In the genomic region with DNA sequence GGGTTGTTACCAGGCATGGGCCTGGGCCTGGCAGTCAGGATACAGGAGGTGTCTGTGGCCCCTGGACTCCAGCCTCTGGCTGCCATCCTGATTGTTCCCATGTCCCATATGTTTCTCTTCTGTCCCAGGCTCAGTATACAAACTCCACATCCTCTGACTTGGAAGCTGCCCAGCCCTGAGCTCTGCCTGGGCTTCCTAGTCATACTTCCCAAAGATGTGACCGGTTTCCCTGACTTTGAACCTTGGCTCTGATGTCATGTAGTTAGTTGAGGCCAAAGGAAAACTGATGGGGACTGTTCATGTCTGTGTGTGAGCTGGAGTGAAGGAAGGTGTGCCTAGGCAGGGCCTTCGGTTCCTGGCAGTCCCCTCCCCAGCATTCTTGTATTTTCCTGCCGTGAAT, we compare ENCODE assay signal across 17 cellular contexts. TPM values are rescaled to one million over a fixed set of nuclear protein-coding genes. Genes with fewer than 3 reads are reported as not detected.
DNase-seq lines count a peak whose midpoint lies in the region; ATAC-seq, FAIRE-seq and TF ChIP-seq lines count a peak whose summit lies in the region.
"Had no signal": no experiment of that assay in that cellular context is flagged by ENCODE, and none has a peak within 500 bp of the region (broad histone marks: within the 10 kb centered on the region; RNA-seq: fewer than 3 reads in every experiment).

No MANE protein-coding gene starts in this region.

- WGBS in small intestine, 3 donors = 41 to 61% (median 53%) methylated on average over 3 of the region's 3 CpGs

- H3K4me3 Mint-ChIP-seq in CD4-positive, alpha-beta memory T cell = no peak overlapping the region
- no peak overlapping the region for H3K4me3 Mint-ChIP-seq in natural killer cell
- H3K4me3 Mint-ChIP-seq: B cell; CD4-positive, alpha-beta T cell had no signal

- peak; percentile 70 for ATAC-seq in left lobe of liver
- ATAC-seq in natural killer cell = no peak
- no peak for ATAC-seq in GM18519 (IDR thresholded peaks at IDR 0.05; ENCODE audit: low FRiP score, unreplicated experiment)
- ATAC-seq in HG02588 (IDR thresholded peaks at IDR 0.05; ENCODE audit: unreplicated experiment) = no peak

- CTCF ChIA-PET in CD4-positive, alpha-beta memory T cell (lab: Charles Lee; ENCODE audit: partially characterized antibody) = no interaction called here

- TF ChIP-seq CTCF in colonic mucosa (IDR thresholded peaks at IDR 0.05) = no peak
- TF ChIP-seq CTCF in natural killer cell (IDR thresholded peaks at IDR 0.05) = no peak

- no peaks in the 10 kb centered on the region for H3K4me1 Mint-ChIP-seq in CD4-positive, alpha-beta memory T cell
- H3K4me1 Mint-ChIP-seq in natural killer cell = peaks cover 0 to 5% of the 10 kb centered on the region in 2 donors
- H3K4me1 Mint-ChIP-seq: B cell had no signal

- POLR2A ChIA-PET in CD4-positive, alpha-beta memory T cell (lab: Charles Lee; ENCODE audit: partially characterized antibody) = no interaction called here

- H3K4me3 ChIP-seq in colonic mucosa (no peak overlapping the region), mucosa of stomach (ENCODE audit: low read length) (no peak overlapping the region), small intestine (ENCODE audit: low read depth in 1 of 2, low read length in 2 of 2) (no peak overlapping the region)
- H3K4me3 ChIP-seq in CD4-positive, alpha-beta memory T cell (ENCODE audit: low read length in 2 of 2) = no peak overlapping the region
- H3K4me3 ChIP-seq: HAP-1 had no signal

- no peak overlapping the region for H3K9ac ChIP-seq in colonic mucosa (ENCODE audit: low read depth in 2 of 2, low read length in 2 of 2)
- peak overlapping the region; percentile 1 for H3K9ac ChIP-seq in mucosa of stomach (ENCODE audit: low read length)

- H3K27me3 Mint-ChIP-seq in CD4-positive, alpha-beta memory T cell = no peaks in the 10 kb centered on the region
- peaks cover 0 to 6% of the 10 kb centered on the region in 2 donors for H3K27me3 Mint-ChIP-seq in natural killer cell (ENCODE audit: low read depth in 2 of 2)
- H3K27me3 Mint-ChIP-seq: B cell; CD4-positive, alpha-beta T cell had no signal

- no peaks in the 10 kb centered on the region for H3K9me3 Mint-ChIP-seq in CD4-positive, alpha-beta memory T cell
- no peaks in the 10 kb centered on the region for H3K9me3 Mint-ChIP-seq in natural killer cell
- H3K9me3 Mint-ChIP-seq: CD4-positive, alpha-beta T cell had no signal

- H3K9me3 ChIP-seq in colonic mucosa (no peaks in the 10 kb centered on the region), mucosa of stomach (ENCODE audit: control insufficient read depth, low read length) (no peaks in the 10 kb centered on the region), small intestine (ENCODE audit: control insufficient read depth, low read depth) (no peaks in the 10 kb centered on the region)
- no peaks in the 10 kb centered on the region for H3K9me3 ChIP-seq in CD4-positive, alpha-beta memory T cell (ENCODE audit: control insufficient read depth in 1 of 2, low read length in 2 of 2)
- H3K9me3 ChIP-seq: HAP-1 had no signal

- no peak for FAIRE-seq in small intestine (lab: Jason Lieb, UNC)
- FAIRE-seq: A204.1, GM12891, H1, HTR-8/SVneo had no signal

- H3K4me1 ChIP-seq in colonic mucosa (peaks cover 20% of the 10 kb centered on the region), mucosa of stomach (ENCODE audit: control insufficient read depth, insufficient read depth, low read length) (peaks cover 83% of the 10 kb centered on the region), small intestine (ENCODE audit: control insufficient read depth in 2 of 2, insufficient read depth in 1 of 2, low read depth in 1 of 2, low read length in 1 of 2) (peaks cover 10 to 21% of the 10 kb centered on the region in 2 donors)
- no peaks in the 10 kb centered on the region for H3K4me1 ChIP-seq in CD4-positive, alpha-beta memory T cell (ENCODE audit: insufficient read depth, low read length)

- H3K36me3 ChIP-seq in colonic mucosa (no peaks in the 10 kb centered on the region), mucosa of stomach (ENCODE audit: control insufficient read depth, insufficient read depth, low read length) (peaks cover 5% of the 10 kb centered on the region), small intestine (ENCODE audit: control insufficient read depth in 2 of 2, insufficient read depth in 2 of 2, low read length in 2 of 2) (no peaks in the 10 kb centered on the region)
- no peaks in the 10 kb centered on the region for H3K36me3 ChIP-seq in CD4-positive, alpha-beta memory T cell (ENCODE audit: insufficient read depth, low read length)
- H3K36me3 ChIP-seq: HAP-1 had no signal

- H3K27ac Mint-ChIP-seq in CD4-positive, alpha-beta memory T cell = peak overlapping the region in 1 of 7 donors; percentile 27
- H3K27ac Mint-ChIP-seq in natural killer cell = no peak overlapping the region
- H3K27ac Mint-ChIP-seq: B cell; CD4-positive, alpha-beta T cell had no signal

- intact Hi-C loops in colonic mucosa (cut with DNase I) = no loop called here
- intact Hi-C loops in CD4-positive, alpha-beta memory T cell (cut with micrococcal nuclease) = no loop called here
- intact Hi-C loops in natural killer cell (cut with micrococcal nuclease) = no loop called here

- DNase-seq in colonic mucosa (peak; percentile 29), left lobe of liver (ENCODE audit: low spot score) (no peak), small intestine (peak; percentile 89), natural killer cell (no peak)
- no peak for DNase-seq in CD4-positive, alpha-beta memory T cell
- DNase-seq: C1 segment of cervical spinal cord; CD4-positive, alpha-beta T cell; DMS79 had no signal

- H3K36me3 Mint-ChIP-seq in CD4-positive, alpha-beta memory T cell = peaks cover 0 to 3% of the 10 kb centered on the region in 2 donors
- H3K36me3 Mint-ChIP-seq in natural killer cell = no peaks in the 10 kb centered on the region

- H3K27me3 ChIP-seq in colonic mucosa (no peaks in the 10 kb centered on the region), mucosa of stomach (ENCODE audit: control insufficient read depth, insufficient read depth, low read length) (no peaks in the 10 kb centered on the region), small intestine (ENCODE audit: control insufficient read depth in 2 of 2, insufficient read depth in 2 of 2, low read length in 2 of 2) (no peaks in the 10 kb centered on the region)
- no peaks in the 10 kb centered on the region for H3K27me3 ChIP-seq in CD4-positive, alpha-beta memory T cell (ENCODE audit: insufficient read depth, low read length)

- H3K27ac ChIP-seq in colonic mucosa (no peak overlapping the region), small intestine (ENCODE audit: low read depth in 1 of 2, low read length in 1 of 2) (peak overlapping the region in 1 of 2 donors; percentile 42)
- H3K27ac ChIP-seq in CD4-positive, alpha-beta memory T cell (ENCODE audit: low read depth, low read length) = no peak overlapping the region

RNA-seq across cellular contexts. Expression of gene CYSTM1, which starts 50.4 kb away (rescaled TPM):
- total RNA-seq in colonic mucosa (100 to 1,000 TPM; 205 TPM), left lobe of liver (24.6 TPM), natural killer cell (1 to 10 TPM; 3.9 to 4.9 (median 4.2) TPM)
- polyA plus RNA-seq in small intestine = 100 to 1,000 TPM; 273 to 884 (median 819) TPM
- total RNA-seq in CD4-positive, alpha-beta memory T cell = 1 to 10 TPM; 5.0 to 6.3 TPM
- 10 to 100 TPM; 12.8 to 21.1 TPM for polyA plus RNA-seq in CD4-positive, alpha-beta memory T cell

Comparison
In these comparisons a context has a peak if more than half of its experiments do, and no peak if none do; other contexts are left out.
1. DNase-seq: peak in colonic mucosa (single experiment) and small intestine (single experiment); none in left lobe of liver (single experiment), CD4-positive, alpha-beta memory T cell (0 of 5) and natural killer cell (single experiment).